In genomic region chr7:144738708-144739314, GRCh38 we compare ENCODE assay signal across 8 cellular contexts.
DNase-seq lines count a peak whose midpoint lies in the region; ATAC-seq and TF ChIP-seq lines count a peak whose summit lies in the region.

No MANE protein-coding gene starts in this region.

- DNase-seq in COLO668 (lab: John Stamatoyannopoulos, UW; ENCODE audit: unreplicated experiment) (peak; percentile 2), NCI-H2081 (lab: John Stamatoyannopoulos, UW) (peak; percentile 22 to 41), astrocyte of the cerebellum (ENCODE audit: low read depth) (no peak), kidney epithelial cell (ENCODE audit: low read depth) (no peak), vagina (ENCODE audit: extremely low spot score in 2 of 2) (no peak), H7 (no peak)

- H3K27ac ChIP-seq in vagina = no peak overlapping the region

- H3K27me3 ChIP-seq in kidney epithelial cell (ENCODE audit: control insufficient read depth, insufficient read depth, low read length) (no peaks in the 10 kb centered on the region), vagina (no peaks in the 10 kb centered on the region), H7 (ENCODE audit: control insufficient read depth, insufficient read depth, low read length) (no peaks in the 10 kb centered on the region)

- in situ Hi-C loops in astrocyte of the cerebellum (cut with HindIII; ENCODE audit: low sequenced_read_pairs) = no loop called here

- ATAC-seq in GM18505 (IDR thresholded peaks at IDR 0.05; ENCODE audit: unreplicated experiment) (peak; percentile 93), HG02798 (IDR thresholded peaks at IDR 0.05; ENCODE audit: poor library complexity, unreplicated experiment) (peak; percentile 89)

- intact Hi-C loops in vagina (cut with DNase I) = no loop called here

- no peak for TF ChIP-seq POLR2A in GM18505 (IDR thresholded peaks at IDR 0.05; ENCODE audit: borderline replicate concordance, extremely low read depth, insufficient read depth, insufficient read length)
- no peak for TF ChIP-seq POLR2A in vagina (IDR thresholded peaks at IDR 0.05)

- no peak overlapping the region for H3K4me3 ChIP-seq in astrocyte of the cerebellum (ENCODE audit: low read depth, low read length)
- no peak overlapping the region for H3K4me3 ChIP-seq in kidney epithelial cell (ENCODE audit: low read depth, low read length)
- H3K4me3 ChIP-seq in vagina = no peak overlapping the region
- H3K4me3 ChIP-seq in H7 (ENCODE audit: insufficient read depth, low read depth, low read length) = no peak overlapping the region

- H3K4me1 ChIP-seq in vagina = no peaks in the 10 kb centered on the region

- no peaks in the 10 kb centered on the region for H3K9me3 ChIP-seq in vagina

- H3K36me3 ChIP-seq in kidney epithelial cell (ENCODE audit: control insufficient read depth, insufficient read depth, low read length) = no peaks in the 10 kb centered on the region
- H3K36me3 ChIP-seq in vagina = no peaks in the 10 kb centered on the region
- H3K36me3 ChIP-seq in H7 (replicated peaks; ENCODE audit: control insufficient read depth, insufficient read depth, low read length) = no peaks in the 10 kb centered on the region

- TF ChIP-seq CTCF in astrocyte of the cerebellum (IDR thresholded peaks at IDR 0.05; ENCODE audit: low read depth, low read length, missing control alignments) = peak; percentile 65
- peak; percentile 68 for TF ChIP-seq CTCF in kidney epithelial cell (IDR thresholded peaks at IDR 0.05; ENCODE audit: insufficient read depth, low read length, poor library complexity, severe bottlenecking)
- peak in 2 of 3 experiments; percentile 13 to 25 for TF ChIP-seq CTCF in vagina (IDR thresholded peaks at IDR 0.05)

Comparison
In these comparisons a context has a peak if more than half of its experiments do, and no peak if none do; other contexts are left out.
1. DNase-seq: peak in COLO668 (single experiment) and NCI-H2081 (2 of 2); none in astrocyte of the cerebellum (single experiment), kidney epithelial cell (single experiment), vagina (0 of 2) and H7 (single experiment).
2. Peak in every context shown above with its lines, with median percentiles within 50 percentile points of each other: CTCF ChIP-seq.